ENCODE assay signal across 8 cellular contexts in the genomic region with DNA sequence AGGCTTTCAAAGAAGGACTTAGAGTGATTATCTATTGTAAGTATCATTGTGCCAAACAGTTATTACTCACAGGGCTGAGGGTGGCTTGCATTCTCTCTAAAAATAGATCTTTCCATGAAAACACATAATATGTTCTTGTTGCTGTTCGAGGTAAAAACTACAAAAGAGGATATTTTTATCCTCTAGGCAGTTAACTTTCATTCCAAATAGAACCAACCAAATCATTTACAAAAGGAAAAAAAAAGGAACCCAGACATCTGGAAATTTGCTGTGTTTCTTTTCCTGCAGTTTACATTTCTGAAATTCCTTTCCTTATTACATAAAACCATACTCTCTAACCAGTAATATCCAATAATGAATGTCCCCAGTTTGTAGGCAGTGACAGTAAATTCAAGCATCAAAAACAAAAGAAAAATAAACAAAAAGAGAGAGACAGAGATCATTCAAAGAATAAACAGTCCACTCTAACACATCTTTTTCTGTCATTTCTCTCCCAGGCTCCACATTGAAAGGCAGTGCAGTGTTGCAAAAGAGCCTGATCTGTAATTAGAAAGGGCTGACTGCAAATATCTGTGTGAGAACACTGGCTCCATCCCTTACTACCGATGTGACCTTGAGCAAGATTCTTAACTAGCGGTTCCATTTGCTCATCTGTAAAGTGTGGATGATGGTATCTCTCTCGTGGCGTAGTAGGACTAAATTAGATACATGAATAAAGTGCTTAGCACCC. TPM values are rescaled to one million over a fixed set of nuclear protein-coding genes. Genes with fewer than 3 reads are reported as not detected.
DNase-seq lines count a peak whose midpoint lies in the region; ATAC-seq and TF ChIP-seq lines count a peak whose summit lies in the region.

No MANE protein-coding gene starts in this region.

- peak overlapping the region; percentile 71 to 86 for H3K27ac ChIP-seq in uterus

- no peak for TF ChIP-seq POLR2A in uterus (IDR thresholded peaks at IDR 0.05)

- intact Hi-C loops in uterus (cut with DNase I; ENCODE audit: low total_unique reads) = no loop called here

- no peak for ATAC-seq in GM19324 (IDR thresholded peaks at IDR 0.05; ENCODE audit: low FRiP score, unreplicated experiment)

- no peaks in the 10 kb centered on the region for H3K27me3 ChIP-seq in uterus

- peak; percentile 53 for DNase-seq in AG20443 (ENCODE audit: low spot score)
- DNase-seq in H4 (ENCODE audit: low spot score) = peak; percentile 18
- peak; percentile 80 for DNase-seq in RPMI7951 (ENCODE audit: low read depth)
- peak; percentile 51 for DNase-seq in inferior parietal cortex (ENCODE audit: extremely low spot score)
- peak in 1 of 2 donors; percentile 51 for DNase-seq in uterus
- no peak for DNase-seq in stimulated activated CD4-positive, alpha-beta T cell treated with anti-CD3 and anti-CD28 coated beads, Interleukin-15, amount 100 ng/mL, for 24 hours
- DNase-seq in KG1 (lab: John Stamatoyannopoulos, UW) = no peak

- peak in 1 of 4 experiments; percentile 3 for TF ChIP-seq CTCF in uterus (IDR thresholded peaks at IDR 0.05)

- H3K4me3 ChIP-seq in uterus = no peak overlapping the region

- H3K36me3 ChIP-seq in uterus = no peaks in the 10 kb centered on the region

- H3K9me3 ChIP-seq in uterus = no peaks in the 10 kb centered on the region

- no peaks in the 10 kb centered on the region for H3K4me1 ChIP-seq in uterus

RNA-seq across cellular contexts. Expression of a gene that starts 27.1 kb away (rescaled TPM):
- total RNA-seq in H4 (2014; rRNA removed; shearing (Covaris generic)) = 1.1 and 2.7 TPM in 2 replicates
- total RNA-seq in RPMI7951 (2014; rRNA removed; shearing (Covaris generic)) = 0.98 and 1.1 TPM in 2 replicates
- total RNA-seq in uterus = 10 to 100 TPM in 1 of 4 donors, 1 to 10 TPM in 3; 1.3 to 10.3 (median 4.8) TPM

Comparison
In these comparisons a context has a peak if more than half of its experiments do, and no peak if none do; other contexts are left out.
1. DNase-seq: peak in AG20443 (single experiment), H4 (single experiment), RPMI7951 (single experiment) and inferior parietal cortex (single experiment); none in stimulated activated CD4-positive, alpha-beta T cell treated with anti-CD3 and anti-CD28 coated beads, Interleukin-15, amount 100 ng/mL, for 24 hours (single experiment) and KG1 (single experiment).